Comparison of ENCODE assay signal across 13 cellular contexts in the genomic region with DNA sequence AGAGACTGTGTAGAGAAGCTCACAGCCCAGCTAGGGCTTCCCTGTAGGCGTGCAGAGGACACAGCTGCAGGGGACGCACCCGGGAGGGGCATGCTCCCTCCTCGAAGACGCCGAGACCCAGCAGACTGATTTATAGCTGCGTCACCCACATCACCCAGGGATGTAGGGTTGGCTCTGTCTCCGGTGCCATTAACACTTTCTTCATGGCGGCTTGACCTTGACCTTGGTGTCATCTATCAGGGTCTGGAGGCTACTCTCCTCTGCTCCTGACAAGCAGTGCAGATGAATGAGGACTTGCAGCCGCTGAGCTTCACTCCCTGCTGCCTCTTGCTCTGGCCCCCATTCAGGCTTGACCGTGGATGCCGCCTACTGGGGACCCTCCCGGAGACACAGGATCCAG.
DNase-seq lines count a peak whose midpoint lies in the region; ATAC-seq and TF ChIP-seq lines count a peak whose summit lies in the region.
"Had no signal": no experiment of that assay in that cellular context is flagged by ENCODE, and none has a peak within 500 bp of the region (broad histone marks: within the 10 kb centered on the region; RNA-seq: fewer than 3 reads in every experiment).

No MANE protein-coding gene starts in this region.

- H3K27ac ChIP-seq in RWPE2 (ENCODE audit: poor library complexity, severe bottlenecking) (no peak overlapping the region), sigmoid colon (no peak overlapping the region)
- H3K27ac ChIP-seq: A549 had no signal

- H3K4me3 ChIP-seq in RWPE2 (ENCODE audit: severe bottlenecking) (no peak overlapping the region), sigmoid colon (no peak overlapping the region)
- H3K4me3 ChIP-seq: A549 had no signal

- TF ChIP-seq POLR2A in sigmoid colon (IDR thresholded peaks at IDR 0.05), result no peak

- no peak for TF ChIP-seq EP300 in sigmoid colon (IDR thresholded peaks at IDR 0.05)

- no peaks in the 10 kb centered on the region for H3K27me3 ChIP-seq in RWPE2 (ENCODE audit: insufficient read depth, poor library complexity, severe bottlenecking)
- H3K27me3 ChIP-seq in sigmoid colon, result no peaks in the 10 kb centered on the region

- H3K9me3 ChIP-seq in RWPE2 (ENCODE audit: severe bottlenecking), result peaks cover 2% of the 10 kb centered on the region
- no peaks in the 10 kb centered on the region for H3K9me3 ChIP-seq in sigmoid colon
- H3K9me3 ChIP-seq: A549, Caco-2 had no signal

- no peaks in the 10 kb centered on the region for H3K4me1 ChIP-seq in RWPE2 (ENCODE audit: insufficient read depth, poor library complexity, severe bottlenecking)
- no peaks in the 10 kb centered on the region for H3K4me1 ChIP-seq in sigmoid colon
- H3K4me1 ChIP-seq: A549, Caco-2 had no signal

- 51 to 62% methylated on average over 13 of the region's 13 CpGs for WGBS in sigmoid colon, 2 donors

- TF ChIP-seq CTCF in RWPE2 (IDR thresholded peaks at IDR 0.05; ENCODE audit: poor library complexity, severe bottlenecking) (no peak), sigmoid colon (IDR thresholded peaks at IDR 0.05) (no peak)

- ATAC-seq in RWPE2 (ENCODE audit: low read depth) (no peak), HG02759 (IDR thresholded peaks at IDR 0.05; ENCODE audit: unreplicated experiment) (no peak), HG02610 (IDR thresholded peaks at IDR 0.05; ENCODE audit: unreplicated experiment) (no peak)
- ATAC-seq: A549 had no signal

- H3K36me3 ChIP-seq in RWPE2 (ENCODE audit: low read depth), result no peaks in the 10 kb centered on the region
- no peaks in the 10 kb centered on the region for H3K36me3 ChIP-seq in sigmoid colon

- intact Hi-C loops in sigmoid colon (cut with DNase I), result no loop called here

- peak; percentile 18 for DNase-seq in RWPE2 (ENCODE audit: low spot score)
- DNase-seq in mesenteric fat pad (ENCODE audit: low spot score), result peak; percentile 79
- peak; percentile 38 for DNase-seq in sigmoid colon
- DNase-seq in SHP77 treated with DMSO at 0.1 percent for 48 hours (lab: John Stamatoyannopoulos, UW), result no peak
- no peak for DNase-seq in DMS 273 (lab: John Stamatoyannopoulos, UW; ENCODE audit: unreplicated experiment)
- DNase-seq: Caco-2, DMS53, GF-D8, HCEC 1CT, HFFc6 had no signal

Comparison
In these comparisons a context has a peak if more than half of its experiments do, and no peak if none do; other contexts are left out.
1. DNase-seq: peak in RWPE2 (single experiment), mesenteric fat pad (single experiment) and sigmoid colon (single experiment); none in SHP77 treated with DMSO at 0.1 percent for 48 hours (single experiment) and DMS 273 (single experiment).